3 cellular contexts compared by ENCODE assay signal in genomic region chr19:49298653-49299052, GRCh38. TPM values are rescaled to one million over a fixed set of nuclear protein-coding genes. Genes with fewer than 3 reads are reported as not detected.
"Had no signal": no experiment of that assay in that cellular context is flagged by ENCODE, and none has a peak within 500 bp of the region (broad histone marks: within the 10 kb centered on the region; RNA-seq: fewer than 3 reads in every experiment).

No MANE protein-coding gene starts in this region.

RNA-seq across cellular contexts. Expression of gene SLC6A16, which starts 26.3 kb away (rescaled TPM):
- total RNA-seq: bronchial epithelial cell had no signal

RNA-seq across cellular contexts. Expression of gene CD37, which starts 36.6 kb away (rescaled TPM):
- total RNA-seq: bronchial epithelial cell, cardiac muscle cell, chondrocyte had no signal
